1 cellular context compared by ENCODE assay signal in the genomic region with DNA sequence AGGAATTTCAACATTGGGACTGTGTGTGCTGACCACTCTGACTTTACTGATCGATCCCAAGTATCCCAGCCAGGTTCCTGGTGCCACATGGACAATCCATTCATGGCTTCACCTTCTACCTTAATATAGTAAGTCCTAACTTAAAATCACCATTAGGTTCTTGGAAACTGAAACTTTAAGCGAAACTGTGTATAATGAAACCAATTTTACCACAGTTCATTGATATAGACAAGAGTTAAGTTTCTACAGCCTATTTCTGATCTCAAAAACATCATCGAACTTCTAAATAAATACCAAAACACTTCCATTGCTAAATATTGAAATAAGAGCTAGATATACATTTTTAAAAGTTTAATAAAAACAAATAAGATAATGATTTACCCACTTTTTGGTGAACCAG.
TF ChIP-seq lines count a peak whose summit lies in the region.

No MANE protein-coding gene starts in this region.

TF ChIP-seq in IMR-90, 13 proteins besides CTCF, POLR2A, EP300 and RAD21 (continued from another document):
- TF ChIP-seq, protein P1, sequence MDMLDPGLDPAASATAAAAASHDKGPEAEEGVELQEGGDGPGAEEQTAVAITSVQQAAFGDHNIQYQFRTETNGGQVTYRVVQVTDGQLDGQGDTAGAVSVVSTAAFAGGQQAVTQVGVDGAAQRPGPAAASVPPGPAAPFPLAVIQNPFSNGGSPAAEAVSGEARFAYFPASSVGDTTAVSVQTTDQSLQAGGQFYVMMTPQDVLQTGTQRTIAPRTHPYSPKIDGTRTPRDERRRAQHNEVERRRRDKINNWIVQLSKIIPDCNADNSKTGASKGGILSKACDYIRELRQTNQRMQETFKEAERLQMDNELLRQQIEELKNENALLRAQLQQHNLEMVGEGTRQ (IDR thresholded peaks at IDR 0.05; ENCODE audit: low read depth, low read length) = no peak
- TF ChIP-seq FOS (IDR thresholded peaks at IDR 0.05; ENCODE audit: low read depth, low read length) = no peak
- TF ChIP-seq MXI1 (IDR thresholded peaks at IDR 0.05; ENCODE audit: borderline replicate concordance, low read depth, low read length) = no peak
- TF ChIP-seq RCOR1 (IDR thresholded peaks at IDR 0.05; ENCODE audit: insufficient replicate concordance, low read length) = no peak
- TF ChIP-seq MAFK (IDR thresholded peaks at IDR 0.05; ENCODE audit: low read depth, low read length) = no peak
- TF ChIP-seq BHLHE40 (IDR thresholded peaks at IDR 0.05; ENCODE audit: low read depth, low read length) = no peak
- no peak for TF ChIP-seq SMC3 (IDR thresholded peaks at IDR 0.05; ENCODE audit: low read depth, low read length)
- TF ChIP-seq, protein P2, sequence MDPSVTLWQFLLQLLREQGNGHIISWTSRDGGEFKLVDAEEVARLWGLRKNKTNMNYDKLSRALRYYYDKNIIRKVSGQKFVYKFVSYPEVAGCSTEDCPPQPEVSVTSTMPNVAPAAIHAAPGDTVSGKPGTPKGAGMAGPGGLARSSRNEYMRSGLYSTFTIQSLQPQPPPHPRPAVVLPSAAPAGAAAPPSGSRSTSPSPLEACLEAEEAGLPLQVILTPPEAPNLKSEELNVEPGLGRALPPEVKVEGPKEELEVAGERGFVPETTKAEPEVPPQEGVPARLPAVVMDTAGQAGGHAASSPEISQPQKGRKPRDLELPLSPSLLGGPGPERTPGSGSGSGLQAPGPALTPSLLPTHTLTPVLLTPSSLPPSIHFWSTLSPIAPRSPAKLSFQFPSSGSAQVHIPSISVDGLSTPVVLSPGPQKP (IDR thresholded peaks at IDR 0.05; ENCODE audit: borderline replicate concordance, low read depth, low read length) = no peak
- no peak for TF ChIP-seq RFX5 (IDR thresholded peaks at IDR 0.05; ENCODE audit: low read depth, low read length)
- no peak for TF ChIP-seq NFE2L2 (IDR thresholded peaks at IDR 0.05; ENCODE audit: low read depth, low read length)
- no peak for TF ChIP-seq CHD1 (IDR thresholded peaks at IDR 0.05; ENCODE audit: low read depth, low read length)
